16 cellular contexts compared by ENCODE assay signal in the genomic region with DNA sequence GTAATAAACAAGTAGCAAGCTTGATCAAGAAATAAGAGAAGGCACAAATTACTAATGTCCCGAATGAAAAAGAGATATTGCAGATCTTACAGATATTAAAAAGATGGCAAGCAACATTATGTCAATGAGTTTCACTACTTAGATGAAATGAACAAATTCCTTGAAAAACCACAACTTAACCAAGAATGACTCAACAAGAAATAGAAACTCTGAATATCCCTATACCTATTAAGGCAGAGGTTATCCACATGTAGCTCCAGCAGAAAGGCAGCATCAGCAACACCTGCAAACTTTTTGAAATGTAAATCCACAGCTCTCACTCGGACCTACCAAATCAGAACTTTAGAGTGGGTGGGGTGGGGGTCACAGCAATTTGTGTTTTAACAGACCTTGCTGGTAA. TPM values are rescaled to one million over a fixed set of nuclear protein-coding genes. Genes with fewer than 3 reads are reported as not detected.
DNase-seq lines count a peak whose midpoint lies in the region; ATAC-seq, FAIRE-seq and TF ChIP-seq lines count a peak whose summit lies in the region.
"Had no signal": no experiment of that assay in that cellular context is flagged by ENCODE, and none has a peak within 500 bp of the region (broad histone marks: within the 10 kb centered on the region; RNA-seq: fewer than 3 reads in every experiment).

No MANE protein-coding gene starts in this region.

- TF ChIP-seq CTCF in Calu3 (IDR thresholded peaks at IDR 0.05; ENCODE audit: unreplicated experiment), result no peak
- TF ChIP-seq CTCF in GM12878 (IDR thresholded peaks at IDR 0.05 in 2 of 3, conservative IDR thresholded peaks at IDR 0.05 in 1 of 3; ENCODE audit: control insufficient read depth in 2 of 3, extremely low read depth in 1 of 3, insufficient read depth in 1 of 3, low read depth in 3 of 3, low read length in 3 of 3), result no peak

- TF ChIP-seq RAD21 in GM12878 (IDR thresholded peaks at IDR 0.05; ENCODE audit: insufficient read depth, low read depth, low read length), result no peak

- H3K4me1 ChIP-seq in GM12878 (ENCODE audit: control insufficient read depth, insufficient read depth, low read length), result no peaks in the 10 kb centered on the region
- no peaks in the 10 kb centered on the region for H3K4me1 ChIP-seq in mesendoderm (ENCODE audit: control insufficient read depth, low read depth, low read length)

- no peak overlapping the region for H3K56ac ChIP-seq in mesendoderm (ENCODE audit: low read length)

- RAD21 ChIA-PET in GM12878 (lab: Charles Lee; ENCODE audit: unreplicated experiment), result interaction anchor here (0.6 to 2.4 kb wide), 2 partner anchors 143 to 175 kb away, joined by 4 to 8 read pairs; no protein-coding TSS in a partner anchor

- H3K79me1 ChIP-seq in mesendoderm (ENCODE audit: low read length), result no peaks in the 10 kb centered on the region

- BruUV-seq in Calu3 (replicated peaks; lab: Mats Ljungman, UMichigan) (no TSS peak), GM12878 (replicated peaks; lab: Mats Ljungman, UMichigan) (no TSS peak)

- peaks cover 4% of the 10 kb centered on the region for H3K9me3 Mint-ChIP-seq in Calu3 (ENCODE audit: low read depth, unreplicated experiment)

- no peak overlapping the region for H3K23ac ChIP-seq in mesendoderm (ENCODE audit: low read length)

- H3K18ac ChIP-seq in mesendoderm (ENCODE audit: low read length), result no peak overlapping the region

- no peak overlapping the region for H4K5ac ChIP-seq in mesendoderm (ENCODE audit: low read length)

- no peak overlapping the region for H2AFZ ChIP-seq in GM12878 (ENCODE audit: control insufficient read depth, low read depth, low read length)

- no peak overlapping the region for H2BK5ac ChIP-seq in mesendoderm (ENCODE audit: low read length)

- H3K27ac Mint-ChIP-seq in Calu3 (ENCODE audit: unreplicated experiment), result peak overlapping the region; percentile 2
- H3K27ac Mint-ChIP-seq: naive thymus-derived CD8-positive, alpha-beta T cell had no signal

- H3K4me3 Mint-ChIP-seq in Calu3 (ENCODE audit: low read depth, unreplicated experiment), result no peak overlapping the region
- H3K4me3 Mint-ChIP-seq: naive thymus-derived CD8-positive, alpha-beta T cell had no signal

- TF ChIP-seq POLR2A in GM12878 (IDR thresholded peaks at IDR 0.05; ENCODE audit: low read depth, low read length), result no peak

- ATAC-seq in GM12878, result peak; percentile 68
- no peak for ATAC-seq in HG02884 (IDR thresholded peaks at IDR 0.05; ENCODE audit: unreplicated experiment)
- ATAC-seq: naive thymus-derived CD8-positive, alpha-beta T cell had no signal

- H3K27me3 Mint-ChIP-seq in Calu3 (ENCODE audit: unreplicated experiment), result no peaks in the 10 kb centered on the region

- DNase-seq in Calu3, result no peak
- no peak for DNase-seq in GM19239 (ENCODE audit: insufficient read length, low spot score)
- peak; percentile 19 for DNase-seq in HS-5 (ENCODE audit: low read depth)
- DNase-seq in GM12878 (ENCODE audit: low read depth, low spot score), result no peak
- no peak for DNase-seq in amniotic stem cell (lab: John Stamatoyannopoulos, UW)
- DNase-seq in mesendoderm, result no peak
- DNase-seq in pons (ENCODE audit: low spot score), result no peak
- DNase-seq: activated CD4-positive, alpha-beta T cell treated with anti-CD3 and anti-CD28 coated beads for 48 hours; C1 segment of cervical spinal cord; GF-D8; islet precursor cell; naive thymus-derived CD8-positive, alpha-beta T cell; trophoblast cell had no signal

- no peaks in the 10 kb centered on the region for H3K36me3 ChIP-seq in GM12878 (ENCODE audit: control insufficient read depth in 2 of 2, insufficient read depth in 2 of 2, low read length in 1 of 2)
- no peaks in the 10 kb centered on the region for H3K36me3 ChIP-seq in mesendoderm (ENCODE audit: control insufficient read depth, insufficient read depth, low read length)

- no peaks in the 10 kb centered on the region; the same call in 1 of the 2 replicates for H4K20me1 ChIP-seq in GM12878 (ENCODE audit: control insufficient read depth, insufficient read depth)

- in situ Hi-C loops in GM12878 (cut with MboI), result no loop called here

- peak; percentile 72 for FAIRE-seq in GM19239 (lab: Jason Lieb, UNC)
- no peak for FAIRE-seq in GM12878 (lab: Jason Lieb, UNC)
- FAIRE-seq: H1 had no signal

- peaks cover 92% of the 10 kb centered on the region for H3K4me1 Mint-ChIP-seq in Calu3 (ENCODE audit: low read depth, unreplicated experiment)
- H3K4me1 Mint-ChIP-seq: naive thymus-derived CD8-positive, alpha-beta T cell had no signal

- CTCF ChIA-PET in Calu3 (lab: Charles Lee) (interaction anchor here (1.8 to 2.1 kb wide), 2 partner anchors 98 to 126 kb away, joined by 5 to 8 read pairs; no protein-coding TSS in a partner anchor), GM12878 (lab: Yijun Ruan, JAX) (interaction anchor here (1.1 to 1.5 kb wide), 2 partner anchors 14 to 87 kb away, joined by 3 read pairs; no protein-coding TSS in a partner anchor)

- no peak overlapping the region for H3K4ac ChIP-seq in mesendoderm (ENCODE audit: low read depth, low read length)

- H2BK120ac ChIP-seq in mesendoderm (ENCODE audit: low read depth, low read length), result no peak overlapping the region

- no peak overlapping the region for H3K27ac ChIP-seq in GM12878 (ENCODE audit: control insufficient read depth, insufficient read depth)
- no peak overlapping the region for H3K27ac ChIP-seq in mesendoderm (ENCODE audit: low read depth, low read length)
- H3K27ac ChIP-seq: skin epidermis had no signal

- peaks cover 15% of the 10 kb centered on the region for H3K36me3 Mint-ChIP-seq in Calu3 (ENCODE audit: insufficient read depth, unreplicated experiment)
- H3K36me3 Mint-ChIP-seq: naive thymus-derived CD8-positive, alpha-beta T cell had no signal

- no peak for TF ChIP-seq EP300 in GM12878 (IDR thresholded peaks at IDR 0.05; ENCODE audit: borderline replicate concordance in 1 of 2, control insufficient read depth in 1 of 2, low read depth in 2 of 2, low read length in 2 of 2)

- no peaks in the 10 kb centered on the region for H3K79me2 ChIP-seq in GM12878 (ENCODE audit: control insufficient read depth, insufficient read depth, low read length)
- H3K79me2 ChIP-seq in mesendoderm (ENCODE audit: control insufficient read depth, insufficient read depth, low read length), result no peaks in the 10 kb centered on the region

- no peaks in the 10 kb centered on the region; the same call in 2 of the 3 replicates for H3K9me3 ChIP-seq in GM12878 (replicated peaks; ENCODE audit: control insufficient read depth, insufficient read depth, low read length)

- no peak overlapping the region for H3K4me2 ChIP-seq in GM12878 (ENCODE audit: control insufficient read depth, insufficient read depth)
- H3K4me2 ChIP-seq in mesendoderm (ENCODE audit: low read length), result no peak overlapping the region

- WGBS in GM12878 (ENCODE audit: insufficient coverage, insufficient replicate concordance, low lambda C conversion rate, missing lambda C conversion rate), result 0% methylated on average over 2 of the region's 2 CpGs
- no CpG with 5 or more reads among the region's 2 CpGs for WGBS in mesendoderm (ENCODE audit: extremely low coverage, insufficient coverage, low lambda C conversion rate)

- no peak overlapping the region for H4K8ac ChIP-seq in mesendoderm (ENCODE audit: low read depth, low read length)

- H3K27me3 ChIP-seq in GM12878 (replicated peaks in 1 of 2; ENCODE audit: control insufficient read depth in 2 of 2, insufficient read depth in 2 of 2, low read length in 1 of 2) (peaks cover 1 to 3% of the 10 kb centered on the region in 2 experiments; a peak in 1 of 4 replicates), mesendoderm (ENCODE audit: insufficient read depth, low read length, poor library complexity) (no peaks in the 10 kb centered on the region)

- POLR2A ChIA-PET in GM12878 (lab: Charles Lee), result interaction anchor here (0.7 kb wide), 1 partner anchor 143 kb away, joined by 3 read pairs; no protein-coding TSS in a partner anchor

- H3K9ac ChIP-seq in GM12878 (ENCODE audit: control insufficient read depth, insufficient read depth, low read length) (no peak overlapping the region), mesendoderm (ENCODE audit: low read length) (no peak overlapping the region)

- intact Hi-C loops in Calu3 (cut with micrococcal nuclease; ENCODE audit: unreplicated experiment) (loop anchor here (5.0 kb wide), 1 partner anchor 294 kb away; no protein-coding TSS in a partner anchor), GM12878 (cut with micrococcal nuclease; ENCODE audit: unreplicated experiment) (loop anchor here (2.0 kb wide), 1 partner anchor 254 kb away; no protein-coding TSS in a partner anchor)

- H2AK5ac ChIP-seq in mesendoderm (ENCODE audit: low read length), result no peak overlapping the region

- no peak overlapping the region for H3K4me3 ChIP-seq in GM12878
- no peak overlapping the region for H3K4me3 ChIP-seq in mesendoderm (ENCODE audit: low read length)
- H3K4me3 ChIP-seq: skin epidermis had no signal

- SMC1A ChIA-PET in GM12878 (lab: Charles Lee; ENCODE audit: uncharacterized antibody, unreplicated experiment), result interaction anchor here (1.0 to 2.0 kb wide), 7 partner anchors 12 to 293 kb away, joined by 3 to 5 read pairs (median 4); no protein-coding TSS in a partner anchor

- no peak overlapping the region for H2BK15ac ChIP-seq in mesendoderm (replicated peaks; ENCODE audit: low read depth)

TF ChIP-seq in GM12878, 131 proteins besides CTCF, POLR2A, EP300 and RAD21 (continues in another document):
- TF ChIP-seq ESRRA (IDR thresholded peaks at IDR 0.05; ENCODE audit: low read length), result no peak
- peak; percentile 23; the same call in 1 of the 2 replicates for TF ChIP-seq IRF4 (IDR thresholded peaks at IDR 0.05; ENCODE audit: low read depth, low read length)
- 0 out of 2 replicates have a peak, but pooled peaks have one; percentile 16 for TF ChIP-seq BCL11A (IDR thresholded peaks at IDR 0.05; ENCODE audit: low read depth, low read length)

RNA-seq across cellular contexts. Expression of a gene that starts 33.6 kb away (rescaled TPM):
- 25.1 and 34.0 TPM in 2 replicates for total RNA-seq in Calu3 (2022)
- 3.4 and 5.1 TPM in 2 replicates for total RNA-seq in GM12878 (2013; cell fraction: nucleolus; rRNA removed)
- 0.90 and 1.3 TPM in 2 replicates for total RNA-seq in GM12878 (2014; rRNA removed)
- 0.76 and 0.78 TPM in 2 replicates for total RNA-seq in GM12878 (2014; rRNA removed; fragmentation: Illumina TruSeq; extraction: Trizol)
- total RNA-seq in GM12878 (2021), result 2.0 and 2.3 TPM in 2 replicates
- 0.05 TPM for polyA plus RNA-seq in GM12878 (2011; ENCODE audit: low read depth)
- polyA plus RNA-seq in GM12878 (2011; rRNA removed), result 0.67 and 0.82 TPM in 2 replicates
- 0.45 and 0.69 TPM in 2 replicates for polyA plus RNA-seq in GM12878 (2011; cell fraction: cytosol; rRNA removed)
- 1.1 TPM in 2 replicates for polyA plus RNA-seq in GM12878 (2011; cell fraction: nucleus; rRNA removed)
- polyA plus RNA-seq in GM12878 (2012), result 0.11 and 0.25 TPM in 2 replicates
- polyA plus RNA-seq in GM12878 (2014; fragmentation: Illumina TruSeq; extraction: Trizol), result 1.1 and 1.3 TPM in 2 replicates
- polyA plus RNA-seq in GM12878 (2014; fragmentation: Nextera tagmentation; extraction: Ambion mirVana), result under 1 TPM; 0.46 to 0.47 TPM
- polyA plus RNA-seq in GM12878 (2014; rRNA removed), result 0.73 and 0.86 TPM in 2 replicates
- under 1 TPM; 0.29 to 0.46 TPM for polyA plus RNA-seq in GM12878 (2016; fragmentation: Nextera tagmentation; extraction: Ambion mirVana)
- polyA minus RNA-seq in GM12878 (2011; rRNA and poly(A)+ RNA removed), result 3.6 and 4.5 TPM in 2 replicates
- 0.42 and 0.53 TPM in 2 replicates for polyA minus RNA-seq in GM12878 (2011; cell fraction: cytosol; rRNA and poly(A)+ RNA removed)
- 2.8 and 5.4 TPM in 2 replicates for polyA minus RNA-seq in GM12878 (2011; cell fraction: nucleus; rRNA and poly(A)+ RNA removed)
- 0.72 TPM for polyA plus RNA-seq in mesendoderm (2013, experiment 1 of 2)
- polyA plus RNA-seq in mesendoderm (2013, experiment 2 of 2), result 0.63 TPM
- total RNA-seq: naive thymus-derived CD8-positive, alpha-beta T cell had no signal
- polyA plus RNA-seq: naive thymus-derived CD8-positive, alpha-beta T cell had no signal
